ENCODE assay signal across 8 cellular contexts in genomic region chr9:86202338-86202882, GRCh38. TPM values are rescaled to one million over a fixed set of nuclear protein-coding genes. Genes with fewer than 3 reads are reported as not detected.
A peak's percentile ranks its signal among the peaks of the same experiment; 100 is the strongest.
DNase-seq lines count a peak whose midpoint lies in the region; ATAC-seq and TF ChIP-seq lines count a peak whose summit lies in the region.

No MANE protein-coding gene starts in this region.

- no peaks in the 10 kb centered on the region for H3K27me3 Mint-ChIP-seq in activated T-cell treated with anti-CD3 and anti-CD28 coated beads, Interleukin-2, amount 50 U/mL, for 72 hours (ENCODE audit: low read depth)

- ATAC-seq in HG02885 (IDR thresholded peaks at IDR 0.05; ENCODE audit: poor library complexity, unreplicated experiment): peak; percentile 82
- peak; percentile 47 to 55 for ATAC-seq in activated T-cell treated with anti-CD3 and anti-CD28 coated beads, Interleukin-2, amount 50 U/mL, for 72 hours (replicated peaks in 1 of 2)

- H3K27ac Mint-ChIP-seq in activated T-cell treated with anti-CD3 and anti-CD28 coated beads, Interleukin-2, amount 50 U/mL, for 72 hours: no peak overlapping the region

- H3K4me3 ChIP-seq in AG04449 (ENCODE audit: low read depth, low read length): no peak overlapping the region

- H3K4me3 Mint-ChIP-seq in activated T-cell treated with anti-CD3 and anti-CD28 coated beads, Interleukin-2, amount 50 U/mL, for 72 hours: no peak overlapping the region

- H3K4me1 Mint-ChIP-seq in activated T-cell treated with anti-CD3 and anti-CD28 coated beads, Interleukin-2, amount 50 U/mL, for 72 hours (ENCODE audit: low read depth): no peaks in the 10 kb centered on the region

- no peaks in the 10 kb centered on the region for H3K36me3 Mint-ChIP-seq in activated T-cell treated with anti-CD3 and anti-CD28 coated beads, Interleukin-2, amount 50 U/mL, for 72 hours (ENCODE audit: insufficient read depth in 2 of 2)

- POLR2A ChIA-PET in AG04449 (lab: Yijun Ruan, JAX): no interaction called here

- CTCF ChIA-PET in AG04449 (lab: Yijun Ruan, JAX): interaction anchor here (0.6 to 5.2 kb wide), 35 partner anchors 9 to 382 kb away, joined by 3 to 37 read pairs (median 5); partner anchors contain the start of genes C9orf153 and GOLM1

- H3K9me3 Mint-ChIP-seq in activated T-cell treated with anti-CD3 and anti-CD28 coated beads, Interleukin-2, amount 50 U/mL, for 72 hours: no peaks in the 10 kb centered on the region

- TF ChIP-seq CTCF in AG04449 (IDR thresholded peaks at IDR 0.05; ENCODE audit: insufficient read depth, low read length, missing control alignments) (peak; percentile 75), GM10266 (IDR thresholded peaks at IDR 0.05; ENCODE audit: control insufficient read depth, insufficient read depth, low read depth, missing control alignments) (peak; percentile 71)

- DNase-seq in AG04449 (ENCODE audit: low read depth, low spot score) (peak; percentile 17), GM10266 (ENCODE audit: extremely low spot score) (peak; percentile 58), NCI-H2196 treated with DMSO at 0.1 percent for 48 hours (lab: John Stamatoyannopoulos, UW; ENCODE audit: unreplicated experiment) (peak; percentile 12), germinal center (ENCODE audit: low spot score) (peak; percentile 51), pulmonary artery endothelial cell (ENCODE audit: low read depth, low spot score) (peak; percentile 7), NK-92 (lab: John Stamatoyannopoulos, UW; ENCODE audit: unreplicated experiment) (no peak)
- DNase-seq in activated T-cell treated with anti-CD3 and anti-CD28 coated beads, Interleukin-2, amount 50 U/mL, for 72 hours: peak; percentile 9 to 30

RNA-seq across cellular contexts. Expression of gene C9orf153, which starts 57.0 kb away (rescaled TPM):
- total RNA-seq in activated T-cell treated with anti-CD3 and anti-CD28 coated beads, Interleukin-2, amount 50 U/mL, for 72 hours: under 1 TPM in 1 of 2 donors, not detected in 1; 0.21 TPM
- total RNA-seq in pulmonary artery endothelial cell: 0.07 and 0.14 TPM in 2 replicates
